In the genomic region with DNA sequence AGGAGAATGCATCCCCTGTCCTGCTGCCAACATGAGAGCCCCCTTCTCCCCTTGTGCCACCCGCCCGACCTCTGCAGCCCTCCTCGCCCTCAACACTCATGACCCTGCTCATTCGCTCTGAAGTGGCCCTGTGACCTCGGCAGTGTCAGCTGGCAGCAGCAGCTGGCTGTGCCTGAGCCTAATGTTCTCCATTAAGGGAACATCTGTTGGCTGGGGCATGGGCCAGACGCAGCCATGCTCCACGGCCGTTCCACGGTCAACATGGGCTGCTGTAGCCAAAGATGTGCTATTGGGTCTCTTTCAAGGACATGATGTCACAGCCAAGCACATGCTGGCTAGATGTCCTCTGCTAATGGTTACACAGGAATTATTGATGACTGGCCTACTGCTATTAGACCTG, we compare ENCODE assay signal across 25 cellular contexts. TPM values are rescaled to one million over a fixed set of nuclear protein-coding genes. Genes with fewer than 3 reads are reported as not detected.
DNase-seq lines count a peak whose midpoint lies in the region; ATAC-seq, FAIRE-seq and TF ChIP-seq lines count a peak whose summit lies in the region.
"Had no signal": no experiment of that assay in that cellular context is flagged by ENCODE, and none has a peak within 500 bp of the region (broad histone marks: within the 10 kb centered on the region; RNA-seq: fewer than 3 reads in every experiment).

No MANE protein-coding gene starts in this region.

- H3K79me1 ChIP-seq in neuronal stem cell (ENCODE audit: low read depth, low read length), result peaks cover 3% of the 10 kb centered on the region

- H3K14ac ChIP-seq in neuronal stem cell (ENCODE audit: low read length), result peak overlapping the region; percentile 48

- H3K23ac ChIP-seq in neuronal stem cell (ENCODE audit: low read depth, low read length, poor library complexity), result peak overlapping the region; percentile 16

- POLR2A ChIA-PET in A673 (lab: Charles Lee; ENCODE audit: low non-redundant PET), result no interaction called here
- POLR2A ChIA-PET in activated CD8-positive, alpha-beta T cell treated with anti-CD3 and anti-CD28 coated beads, Interleukin-2, amount 10 ng/mL, durations not matched to agents 7 days and 5 days (lab: Charles Lee), result no interaction called here

- H3K4me3 ChIP-seq in neuronal stem cell (ENCODE audit: low read length in 2 of 2) (no peak overlapping the region), A673 (ENCODE audit: low read depth, low read length, poor library complexity, severe bottlenecking) (no peak overlapping the region)
- H3K4me3 ChIP-seq: esophagus muscularis mucosa had no signal

- no peak overlapping the region for H2BK15ac ChIP-seq in neuronal stem cell (ENCODE audit: low read length)

- H2AK5ac ChIP-seq in neuronal stem cell (ENCODE audit: low read depth, low read length), result no peak overlapping the region

- no peak for TF ChIP-seq CTCF in A673 (conservative IDR thresholded peaks at IDR 0.05; ENCODE audit: low read depth, low read length)

- peaks cover 0 to 3% of the 10 kb centered on the region in 2 donors for H3K36me3 ChIP-seq in neuronal stem cell (replicated peaks in 1 of 2; ENCODE audit: control insufficient read depth in 2 of 2, insufficient read depth in 2 of 2, low read length in 2 of 2)
- H3K36me3 ChIP-seq in A673 (ENCODE audit: insufficient read depth, low read length, poor library complexity, severe bottlenecking), result no peaks in the 10 kb centered on the region
- H3K36me3 ChIP-seq: esophagus muscularis mucosa, neutrophil had no signal

- no peaks in the 10 kb centered on the region for H3K36me3 Mint-ChIP-seq in activated CD8-positive, alpha-beta T cell treated with anti-CD3 and anti-CD28 coated beads, Interleukin-2, amount 10 ng/mL, durations not matched to agents 7 days and 5 days (ENCODE audit: low read depth)
- H3K36me3 Mint-ChIP-seq: activated naive CD4-positive, alpha-beta T cell treated with anti-CD3 and anti-CD28 coated beads, Interleukin-2, amount 10 ng/mL, durations not matched to agents 7 days and 5 days had no signal

- peak; percentile 18 for DNase-seq in NCI-H524 treated with DMSO at 0.1 percent for 48 hours (lab: John Stamatoyannopoulos, UW)
- DNase-seq in Right ventricle myocardium superior, result peak; percentile 89
- DNase-seq in neuronal stem cell (ENCODE audit: low spot score), result no peak
- no peak for DNase-seq in urothelium cell line (ENCODE audit: low spot score)
- DNase-seq in A673 (ENCODE audit: low spot score), result no peak
- DNase-seq in activated CD8-positive, alpha-beta T cell treated with anti-CD3 and anti-CD28 coated beads, Interleukin-2, amount 10 ng/mL, durations not matched to agents 7 days and 5 days, result no peak
- no peak for DNase-seq in NCI-H748 treated with DMSO at 0.1 percent for 48 hours (lab: John Stamatoyannopoulos, UW)
- DNase-seq: activated CD4-positive, CD25-positive, alpha-beta regulatory T cell treated with anti-CD3 and anti-CD28 coated beads, Interleukin-2, amount 50 U/mL, for 72 hours; activated naive CD4-positive, alpha-beta T cell treated with anti-CD3 and anti-CD28 coated beads, Interleukin-2, amount 10 ng/mL, durations not matched to agents 7 days and 5 days; activated T-cell treated with anti-CD3 and anti-CD28 coated beads, Interleukin-2, amount 50 U/mL, for 24 hours; AML-193; cerebellar nuclear complex; DND-41; effector CD8-positive, alpha-beta T cell; Karpas-422; NCI-H2081; NCI-H510A; retina; SW 1271 had no signal

- H3K18ac ChIP-seq in neuronal stem cell (ENCODE audit: low read length), result peak overlapping the region; percentile 15

- H3K27ac ChIP-seq in neuronal stem cell (replicated peaks; ENCODE audit: low read length) (no peak overlapping the region), A673 (ENCODE audit: low read depth, low read length, poor library complexity, severe bottlenecking) (no peak overlapping the region)
- H3K27ac ChIP-seq: neutrophil had no signal

- peak; percentile 37 for FAIRE-seq in urothelium cell line (lab: Jason Lieb, UNC)
- FAIRE-seq: GM12892, H54 had no signal

- H3K27me3 ChIP-seq in neuronal stem cell (ENCODE audit: control insufficient read depth in 3 of 3, insufficient read depth in 3 of 3, low read depth in 1 of 3, low read length in 3 of 3) (no peaks in the 10 kb centered on the region), A673 (replicated peaks; ENCODE audit: insufficient read depth, low read depth, low read length, poor library complexity) (no peaks in the 10 kb centered on the region)
- H3K27me3 ChIP-seq: neutrophil had no signal

- no peak overlapping the region for H2AFZ ChIP-seq in neuronal stem cell (ENCODE audit: low read length)

- no CpG with 5 or more reads among the region's 9 CpGs for WGBS in neuronal stem cell (ENCODE audit: extremely low coverage in 2 of 2, insufficient read length in 2 of 2, insufficient replicate concordance in 1 of 2), 2 donors

- no peaks in the 10 kb centered on the region for H3K9me3 Mint-ChIP-seq in activated CD8-positive, alpha-beta T cell treated with anti-CD3 and anti-CD28 coated beads, Interleukin-2, amount 10 ng/mL, durations not matched to agents 7 days and 5 days (ENCODE audit: insufficient read depth)
- H3K9me3 Mint-ChIP-seq: activated naive CD4-positive, alpha-beta T cell treated with anti-CD3 and anti-CD28 coated beads, Interleukin-2, amount 10 ng/mL, durations not matched to agents 7 days and 5 days; activated T-cell treated with anti-CD3 and anti-CD28 coated beads, Interleukin-2, amount 50 U/mL, for 24 hours had no signal

- no peak overlapping the region for H3K4me3 Mint-ChIP-seq in activated CD8-positive, alpha-beta T cell treated with anti-CD3 and anti-CD28 coated beads, Interleukin-2, amount 10 ng/mL, durations not matched to agents 7 days and 5 days
- H3K4me3 Mint-ChIP-seq: activated naive CD4-positive, alpha-beta T cell treated with anti-CD3 and anti-CD28 coated beads, Interleukin-2, amount 10 ng/mL, durations not matched to agents 7 days and 5 days; activated T-cell treated with anti-CD3 and anti-CD28 coated beads, Interleukin-2, amount 50 U/mL, for 24 hours had no signal

- intact Hi-C loops in Right ventricle myocardium superior (cut with DNase I), result no loop called here
- intact Hi-C loops in A673 (cut with micrococcal nuclease; ENCODE audit: unreplicated experiment), result no loop called here

- no peak overlapping the region for H2BK5ac ChIP-seq in neuronal stem cell (ENCODE audit: low read length)

- peak overlapping the region; percentile 33 for H4K91ac ChIP-seq in neuronal stem cell (ENCODE audit: low read depth, low read length, poor library complexity)

- no peak overlapping the region for H3K4me2 ChIP-seq in neuronal stem cell (ENCODE audit: insufficient read depth, low read length, poor library complexity, severe bottlenecking)

- H3K4me1 Mint-ChIP-seq in activated CD8-positive, alpha-beta T cell treated with anti-CD3 and anti-CD28 coated beads, Interleukin-2, amount 10 ng/mL, durations not matched to agents 7 days and 5 days (ENCODE audit: low read depth), result no peaks in the 10 kb centered on the region
- H3K4me1 Mint-ChIP-seq: activated naive CD4-positive, alpha-beta T cell treated with anti-CD3 and anti-CD28 coated beads, Interleukin-2, amount 10 ng/mL, durations not matched to agents 7 days and 5 days had no signal

- H3K4ac ChIP-seq in neuronal stem cell (ENCODE audit: low read length), result no peak overlapping the region

- H3K27me3 Mint-ChIP-seq in activated CD8-positive, alpha-beta T cell treated with anti-CD3 and anti-CD28 coated beads, Interleukin-2, amount 10 ng/mL, durations not matched to agents 7 days and 5 days (ENCODE audit: low read depth), result peaks cover 3% of the 10 kb centered on the region
- H3K27me3 Mint-ChIP-seq: activated T-cell treated with anti-CD3 and anti-CD28 coated beads, Interleukin-2, amount 50 U/mL, for 24 hours had no signal

- no TSS peak for BruUV-seq in A673 (replicated peaks; lab: Mats Ljungman, UMichigan)

- ATAC-seq in Right ventricle myocardium superior (ENCODE audit: poor library complexity), result peak; percentile 79
- no peak for ATAC-seq in activated CD8-positive, alpha-beta T cell treated with anti-CD3 and anti-CD28 coated beads, Interleukin-2, amount 10 ng/mL, durations not matched to agents 7 days and 5 days
- ATAC-seq: left lobe of liver had no signal

- no peak overlapping the region for H3K27ac Mint-ChIP-seq in activated CD8-positive, alpha-beta T cell treated with anti-CD3 and anti-CD28 coated beads, Interleukin-2, amount 10 ng/mL, durations not matched to agents 7 days and 5 days
- H3K27ac Mint-ChIP-seq: activated naive CD4-positive, alpha-beta T cell treated with anti-CD3 and anti-CD28 coated beads, Interleukin-2, amount 10 ng/mL, durations not matched to agents 7 days and 5 days; activated T-cell treated with anti-CD3 and anti-CD28 coated beads, Interleukin-2, amount 50 U/mL, for 24 hours had no signal

- no peak overlapping the region for H4K8ac ChIP-seq in neuronal stem cell (ENCODE audit: low read depth, low read length)

- CTCF ChIA-PET in A673 (lab: Charles Lee), result no interaction called here
- CTCF ChIA-PET in activated CD8-positive, alpha-beta T cell treated with anti-CD3 and anti-CD28 coated beads, Interleukin-2, amount 10 ng/mL, durations not matched to agents 7 days and 5 days (lab: Charles Lee), result interaction anchor here (0.8 to 1.7 kb wide), 2 partner anchors 48 to 91 kb away, joined by 3 to 5 read pairs; no protein-coding TSS in a partner anchor

- H2BK120ac ChIP-seq in neuronal stem cell (ENCODE audit: low read depth, low read length), result no peak overlapping the region

- no peak overlapping the region for H2BK12ac ChIP-seq in neuronal stem cell (ENCODE audit: low read length)

- H3K9me3 ChIP-seq in neuronal stem cell (replicated peaks in 1 of 2; ENCODE audit: control insufficient read depth in 2 of 2, insufficient read depth in 1 of 2, low read depth in 1 of 2, low read length in 2 of 2) (peaks cover 0 to 11% of the 10 kb centered on the region in 2 donors), A673 (ENCODE audit: low read depth, low read length, poor library complexity, severe bottlenecking) (no peaks in the 10 kb centered on the region)
- H3K9me3 ChIP-seq: esophagus muscularis mucosa, neutrophil had no signal

- H3K9ac ChIP-seq in neuronal stem cell (ENCODE audit: low read depth, low read length, poor library complexity), result no peak overlapping the region

- peaks cover 0 to 12% of the 10 kb centered on the region in 2 donors for H3K4me1 ChIP-seq in neuronal stem cell (ENCODE audit: control insufficient read depth in 2 of 2, insufficient read depth in 1 of 2, low read depth in 1 of 2, low read length in 2 of 2)
- H3K4me1 ChIP-seq in A673 (ENCODE audit: insufficient read depth, low read length, poor library complexity, severe bottlenecking), result no peaks in the 10 kb centered on the region

RNA-seq across cellular contexts. Expression of a gene that starts 22.3 kb away (rescaled TPM):
- total RNA-seq in Right ventricle myocardium superior (4.8 TPM), A673 (2021) (0.11 TPM in 1 of 2 replicates, not detected in the other)
- 4.0 TPM for polyA plus RNA-seq in neuronal stem cell (2013, experiment 1 of 2)
- polyA plus RNA-seq in neuronal stem cell (2013, experiment 2 of 2), result 3.9 TPM
- not detected for total RNA-seq in activated CD8-positive, alpha-beta T cell treated with anti-CD3 and anti-CD28 coated beads, Interleukin-2, amount 10 ng/mL, durations not matched to agents 7 days and 5 days
- total RNA-seq: glomerular endothelial cell had no signal

Comparison
In these comparisons a context has a peak if more than half of its experiments do, and no peak if none do; other contexts are left out.
1. DNase-seq: peak in NCI-H524 treated with DMSO at 0.1 percent for 48 hours (single experiment) and Right ventricle myocardium superior (single experiment); none in neuronal stem cell (single experiment), urothelium cell line (single experiment), A673 (single experiment), activated CD8-positive, alpha-beta T cell treated with anti-CD3 and anti-CD28 coated beads, Interleukin-2, amount 10 ng/mL, durations not matched to agents 7 days and 5 days (single experiment) and NCI-H748 treated with DMSO at 0.1 percent for 48 hours (single experiment).